7 cellular contexts compared by ENCODE assay signal in genomic region chrX:110992611-110993010, GRCh38.
A peak's percentile ranks its signal among the peaks of the same experiment; 100 is the strongest.
DNase-seq lines count a peak whose midpoint lies in the region; ATAC-seq, FAIRE-seq and TF ChIP-seq lines count a peak whose summit lies in the region.

No MANE protein-coding gene starts in this region.

- H3K9me3 ChIP-seq in pancreas: no peaks in the 10 kb centered on the region

- peak; percentile 19 to 51 (median 39) for TF ChIP-seq CTCF in pancreas (IDR thresholded peaks at IDR 0.05)

- H3K4me1 ChIP-seq in pancreas: no peaks in the 10 kb centered on the region

- H3K36me3 ChIP-seq in H7 (replicated peaks; ENCODE audit: control insufficient read depth, insufficient read depth, low read length) (no peaks in the 10 kb centered on the region), pancreas (no peaks in the 10 kb centered on the region)

- DNase-seq in ELF-1 (ENCODE audit: low read depth, low spot score): peak; percentile 69
- peak; percentile 17 for DNase-seq in H7
- DNase-seq in RKO (ENCODE audit: low spot score): peak; percentile 38
- peak; percentile 0 to 1 for DNase-seq in dermis microvascular lymphatic vessel endothelial cell (ENCODE audit: low read depth in 2 of 2)
- peak in 3 of 6 donors; percentile 13 to 51 (median 21) for DNase-seq in pancreas
- no peak for DNase-seq in GDM1 (lab: John Stamatoyannopoulos, UW)

- H3K4me3 ChIP-seq in H7 (ENCODE audit: insufficient read depth, low read depth, low read length) (no peak overlapping the region), pancreas (no peak overlapping the region)

- H3K27ac ChIP-seq in pancreas: no peak overlapping the region

- FAIRE-seq in pancreas (lab: Jason Lieb, UNC): no peak

- H3K27me3 ChIP-seq in H7 (ENCODE audit: control insufficient read depth, insufficient read depth, low read length) (no peaks in the 10 kb centered on the region), pancreas (peaks cover 0 to 6% (median 2%) of the 10 kb centered on the region in 4 donors)

- peak; percentile 71 to 88 (median 78) for ATAC-seq in pancreas
- no peak for ATAC-seq in HG03280 (IDR thresholded peaks at IDR 0.05; ENCODE audit: unreplicated experiment)

- WGBS in pancreas, 2 donors: 3 to 6% methylated on average over 8 of the region's 8 CpGs

- intact Hi-C loops in pancreas (cut with DNase I): loop anchor here in 1 of 3 donors (5.0 kb wide), 1 partner anchor 110 kb away; no protein-coding TSS in a partner anchor
